8 cellular contexts compared by ENCODE assay signal in genomic region chr17:82228278-82228841, GRCh38. TPM values are rescaled to one million over a fixed set of nuclear protein-coding genes. Genes with fewer than 3 reads are reported as not detected.
DNase-seq lines count a peak whose midpoint lies in the region; ATAC-seq and TF ChIP-seq lines count a peak whose summit lies in the region.

No MANE protein-coding gene starts in this region.

- peak overlapping the region; percentile 48 for H3K18ac ChIP-seq in trophoblast cell (ENCODE audit: low read length)

- ATAC-seq in GM19023 (IDR thresholded peaks at IDR 0.05; ENCODE audit: unreplicated experiment) (peak; percentile 14), GM21367 (IDR thresholded peaks at IDR 0.05; ENCODE audit: unreplicated experiment) (no peak)

- peak overlapping the region; percentile 77 for H4K8ac ChIP-seq in trophoblast cell (ENCODE audit: low read depth, low read length)

- H2BK120ac ChIP-seq in trophoblast cell (ENCODE audit: insufficient read depth, low read length, poor library complexity), result peak overlapping the region; percentile 72

- no peak overlapping the region for H3K9ac ChIP-seq in trophoblast cell (ENCODE audit: low read length)

- peak overlapping the region; percentile 29 for H3K4me3 ChIP-seq in fibroblast of mammary gland (ENCODE audit: control insufficient read depth, low read depth, low read length)
- H3K4me3 ChIP-seq in trophoblast cell (ENCODE audit: low read depth, low read length), result peak overlapping the region; percentile 62

- H3K79me1 ChIP-seq in trophoblast cell (ENCODE audit: low read length), result peaks cover 15% of the 10 kb centered on the region

- H2AK5ac ChIP-seq in trophoblast cell (ENCODE audit: low read length), result peak overlapping the region; percentile 60

- H3K9me3 ChIP-seq in trophoblast cell (ENCODE audit: insufficient read depth, low read depth, low read length), result peaks cover 3% of the 10 kb centered on the region

- peak overlapping the region; percentile 47 for H2BK12ac ChIP-seq in trophoblast cell (ENCODE audit: low read length)

- no CpG with 5 or more reads among the region's 63 CpGs for WGBS in trophoblast cell (ENCODE audit: extremely low coverage, insufficient coverage, insufficient read length)

- no peak overlapping the region for H3K27ac ChIP-seq in trophoblast cell (ENCODE audit: low read depth, low read length)

- peak overlapping the region; percentile 33 for H2AFZ ChIP-seq in trophoblast cell (ENCODE audit: insufficient read depth, low read length, poor library complexity)

- DNase-seq in HT-29 (ENCODE audit: low spot score) (peak; percentile 54), fibroblast of mammary gland (ENCODE audit: low read depth) (no peak), trophoblast cell (peak in 1 of 2 donors; percentile 34), NCI-H2171 (lab: John Stamatoyannopoulos, UW) (no peak), AG08396 (ENCODE audit: low spot score) (no peak)
- peak; percentile 70 for DNase-seq in activated T-cell treated with anti-CD3 and anti-CD28 coated beads, Interleukin-2, amount 50 U/mL, for 1 hour

- no peak overlapping the region for H2BK5ac ChIP-seq in trophoblast cell (ENCODE audit: low read depth, low read length, poor library complexity)

- peak overlapping the region; percentile 28 for H4K12ac ChIP-seq in trophoblast cell (ENCODE audit: low read depth, low read length)

- H3K14ac ChIP-seq in trophoblast cell (ENCODE audit: low read length), result peak overlapping the region; percentile 54

- H3K4me1 ChIP-seq in trophoblast cell (ENCODE audit: control insufficient read depth in 1 of 2, insufficient read depth in 2 of 2, low read length in 2 of 2), result peaks cover 22 to 37% of the 10 kb centered on the region in 2 experiments

- peak overlapping the region; percentile 87 for H4K91ac ChIP-seq in trophoblast cell (ENCODE audit: low read depth, low read length)

- H3K4me2 ChIP-seq in trophoblast cell (ENCODE audit: low read length), result peak overlapping the region; percentile 93

- H3K23ac ChIP-seq in trophoblast cell (ENCODE audit: low read length), result no peak overlapping the region

- H3K36me3 ChIP-seq in trophoblast cell (ENCODE audit: control insufficient read depth in 1 of 2, insufficient read depth in 2 of 2, low read length in 2 of 2), result peaks cover 0 to 2% of the 10 kb centered on the region in 2 experiments

- peaks cover 15% of the 10 kb centered on the region for H3K27me3 ChIP-seq in trophoblast cell (ENCODE audit: insufficient read depth, low read length)

- peak overlapping the region; percentile 28 for H3K4ac ChIP-seq in trophoblast cell (ENCODE audit: low read depth, low read length)

- TF ChIP-seq CTCF in fibroblast of mammary gland (conservative IDR thresholded peaks at IDR 0.05; ENCODE audit: control insufficient read depth, insufficient read depth, low read depth, low read length), result no peak

- H3K79me2 ChIP-seq in trophoblast cell (ENCODE audit: control insufficient read depth, insufficient read depth, low read length, poor library complexity), result peaks cover 12% of the 10 kb centered on the region

RNA-seq across cellular contexts. Expression of gene SLC16A3, which starts 0.5 kb away (rescaled TPM):
- total RNA-seq in HT-29 (2014; rRNA removed; shearing (Covaris generic)), result 132 and 156 TPM in 2 replicates
- polyA plus RNA-seq in trophoblast cell (2013), result 106 and 112 TPM in 2 replicates

RNA-seq across cellular contexts. Expression of gene CCDC57, which starts 15.7 kb away (rescaled TPM):
- 47.6 and 48.2 TPM in 2 replicates for total RNA-seq in HT-29 (2014; rRNA removed; shearing (Covaris generic))
- 16.0 and 17.2 TPM in 2 replicates for polyA plus RNA-seq in trophoblast cell (2013)

RNA-seq across cellular contexts. Expression of gene CSNK1D, which starts 45.1 kb away (rescaled TPM):
- total RNA-seq in HT-29 (2014; rRNA removed; shearing (Covaris generic)), result 47.8 and 60.4 TPM in 2 replicates
- polyA plus RNA-seq in trophoblast cell (2013), result 106 and 112 TPM in 2 replicates

Comparison
In these comparisons a context has a peak if more than half of its experiments do, and no peak if none do; other contexts are left out.
1. DNase-seq: peak in HT-29 (single experiment) and activated T-cell treated with anti-CD3 and anti-CD28 coated beads, Interleukin-2, amount 50 U/mL, for 1 hour (single experiment); none in fibroblast of mammary gland (single experiment), NCI-H2171 (single experiment) and AG08396 (single experiment).